ENCODE assay signal across 8 cellular contexts in the genomic region with DNA sequence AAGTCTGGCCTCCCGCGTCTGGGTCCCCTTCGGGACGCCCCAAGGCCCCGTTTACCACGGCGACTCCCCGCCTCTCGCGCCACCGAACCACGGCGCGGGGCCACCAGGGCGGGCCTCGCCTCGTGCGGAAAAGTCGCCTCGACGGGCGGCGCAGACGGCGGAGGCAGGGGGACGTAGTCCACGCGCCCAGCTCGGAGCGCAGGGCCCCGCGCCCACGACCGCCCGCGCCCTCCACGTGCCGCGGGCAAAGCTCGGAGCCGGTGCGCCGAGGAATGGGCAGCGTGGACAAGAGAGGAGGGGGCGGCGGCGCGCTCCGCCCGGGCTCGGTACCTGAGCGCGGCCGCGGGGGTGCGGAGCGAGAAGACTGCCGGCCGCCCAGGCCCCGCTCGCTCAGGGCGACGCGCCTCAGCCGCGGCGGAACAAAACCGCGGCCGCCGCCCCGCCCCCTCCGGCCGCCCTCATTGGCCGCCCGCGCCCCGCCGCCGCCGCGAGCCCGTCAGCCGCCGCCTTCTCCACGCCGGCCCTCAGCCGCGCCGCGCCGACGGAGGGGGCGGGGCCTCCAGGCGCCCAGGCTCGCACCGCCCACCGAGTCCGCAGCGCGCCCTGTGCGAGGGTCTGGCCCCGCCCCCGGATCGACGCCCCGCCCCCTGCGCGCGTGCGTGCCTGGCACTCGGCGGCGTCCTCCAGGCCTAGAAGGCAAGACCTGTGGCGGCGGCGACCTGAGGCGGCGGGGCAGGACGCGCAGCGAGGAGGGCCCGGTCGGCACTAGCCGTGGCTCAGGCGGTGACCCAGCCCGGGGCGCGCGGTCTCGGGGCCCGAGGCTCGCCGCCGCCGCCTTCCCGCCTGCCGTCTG. TPM values are rescaled to one million over a fixed set of nuclear protein-coding genes. Genes with fewer than 3 reads are reported as not detected.
A peak's percentile ranks its signal among the peaks of the same experiment; 100 is the strongest.
DNase-seq lines count a peak whose midpoint lies in the region; ATAC-seq, FAIRE-seq and TF ChIP-seq lines count a peak whose summit lies in the region.

A gene with protein sequence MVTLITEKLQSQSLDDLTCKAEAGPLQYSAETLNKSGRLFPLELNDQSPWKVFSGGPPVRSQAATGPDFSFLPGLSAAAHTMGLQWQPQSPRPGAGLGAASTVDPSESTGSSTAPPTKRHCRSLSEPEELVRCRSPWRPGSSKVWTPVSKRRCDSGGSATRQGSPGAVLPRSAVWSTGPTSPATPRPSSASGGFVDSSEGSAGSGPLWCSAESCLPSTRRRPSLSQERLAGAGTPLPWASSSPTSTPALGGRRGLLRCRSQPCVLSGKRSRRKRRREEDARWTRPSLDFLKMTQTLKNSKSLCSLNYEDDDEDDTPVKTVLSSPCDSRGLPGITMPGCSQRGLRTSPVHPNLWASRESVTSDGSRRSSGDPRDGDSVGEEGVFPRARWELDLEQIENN (minus strand): TSS at position 411 of the 853 bp plus-strand sequence. CDS start 15,572 bp downstream, outside the sequence.

- H3K36me3 ChIP-seq in CD4-positive, CD25-positive, alpha-beta regulatory T cell (ENCODE audit: control insufficient read depth, insufficient read depth, low read length): no peaks in the 10 kb centered on the region
- no peaks in the 10 kb centered on the region for H3K36me3 ChIP-seq in endothelial cell of umbilical vein (ENCODE audit: control insufficient read depth in 2 of 2, extremely low read depth in 1 of 2, insufficient read depth in 2 of 2, low read length in 2 of 2)

- ATAC-seq in CD4-positive, CD25-positive, alpha-beta regulatory T cell (ENCODE audit: low read depth in 2 of 2): peak; percentile 90 to 93
- peak; percentile 80 for ATAC-seq in GM19438 (IDR thresholded peaks at IDR 0.05; ENCODE audit: low read depth, unreplicated experiment)
- peak; percentile 73 for ATAC-seq in HG03565 (IDR thresholded peaks at IDR 0.05; ENCODE audit: unreplicated experiment)

- H3K9me3 ChIP-seq in CD4-positive, CD25-positive, alpha-beta regulatory T cell (ENCODE audit: control insufficient read depth in 2 of 2, low read length in 2 of 2): no peaks in the 10 kb centered on the region
- no peaks in the 10 kb centered on the region for H3K9me3 ChIP-seq in endothelial cell of umbilical vein (replicated peaks; ENCODE audit: control insufficient read depth, insufficient read depth, low read length)

- peak within 1 kb of the TSS; percentile 57 for H3K27ac ChIP-seq in CD4-positive, CD25-positive, alpha-beta regulatory T cell (ENCODE audit: insufficient read depth, low read length, poor library complexity, severe bottlenecking)
- no peak within 1 kb of the TSS for H3K27ac ChIP-seq in endothelial cell of umbilical vein (ENCODE audit: insufficient read depth, low read depth, low read length)

- dilution Hi-C loops in endothelial cell of umbilical vein (cut with MboI; ENCODE audit: extremely low pct_ligation_motif_present, low sequenced_read_pairs): no loop called here

- peak; percentile 79 for FAIRE-seq in endothelial cell of umbilical vein (lab: Jason Lieb, UNC)

- H3K4me1 ChIP-seq in CD4-positive, CD25-positive, alpha-beta regulatory T cell (ENCODE audit: control insufficient read depth, insufficient read depth, low read length, poor library complexity, severe bottlenecking): peaks cover 18% of the 10 kb centered on the region
- peaks cover 10% of the 10 kb centered on the region for H3K4me1 ChIP-seq in endothelial cell of umbilical vein (ENCODE audit: control insufficient read depth, extremely low read depth, insufficient read depth, low read length)

- peak within 1 kb of the TSS; percentile 81 for H3K4me2 ChIP-seq in endothelial cell of umbilical vein (ENCODE audit: insufficient read depth, low read length)

- H3K79me2 ChIP-seq in endothelial cell of umbilical vein (ENCODE audit: control insufficient read depth, insufficient read depth, low read length): no peaks in the 10 kb centered on the region

- peak within 1 kb of the TSS; percentile 90 for H2AFZ ChIP-seq in endothelial cell of umbilical vein (ENCODE audit: low read depth, low read length)

- H3K9ac ChIP-seq in endothelial cell of umbilical vein (replicated peaks; ENCODE audit: extremely low read depth, insufficient read depth, low read length): peak within 1 kb of the TSS; percentile 34

- peak within 1 kb of the TSS; percentile 63 to 95 (median 79) for H3K27ac Mint-ChIP-seq in CD4-positive, CD25-positive, alpha-beta regulatory T cell

- H4K20me1 ChIP-seq in endothelial cell of umbilical vein (replicated peaks; ENCODE audit: control insufficient read depth, extremely low read depth, insufficient read depth, low read length): no peaks in the 10 kb centered on the region

- peak; percentile 43 for TF ChIP-seq POLR2A in endothelial cell of umbilical vein (IDR thresholded peaks at IDR 0.05; ENCODE audit: low read depth, low read length)

- H3K9me3 Mint-ChIP-seq in CD4-positive, CD25-positive, alpha-beta regulatory T cell: no peaks in the 10 kb centered on the region

- CTCF ChIA-PET in endothelial cell of umbilical vein (lab: Charles Lee): interaction anchor here (1.5 to 2.1 kb wide), 2 partner anchors 9 to 42 kb away, joined by 3 to 14 read pairs; no protein-coding TSS in a partner anchor

- H3K36me3 Mint-ChIP-seq in CD4-positive, CD25-positive, alpha-beta regulatory T cell: no peaks in the 10 kb centered on the region

- no peak for TF ChIP-seq CTCF in endothelial cell of umbilical vein (IDR thresholded peaks at IDR 0.05; ENCODE audit: extremely low read depth in 1 of 2, insufficient read depth in 1 of 2, low read depth in 1 of 2, low read length in 2 of 2)

- peaks cover 6 to 17% (median 9%) of the 10 kb centered on the region in 4 donors for H3K4me1 Mint-ChIP-seq in CD4-positive, CD25-positive, alpha-beta regulatory T cell

- POLR2A ChIA-PET in endothelial cell of umbilical vein (lab: Charles Lee): no interaction called here

- peak; percentile 87 to 91 (median 88) for DNase-seq in CD4-positive, CD25-positive, alpha-beta regulatory T cell
- DNase-seq in NOMO-1 treated with dmso at 0.1 percent for 144 hours (lab: John Stamatoyannopoulos, UW; ENCODE audit: unreplicated experiment) (peak; percentile 78), activated T-cell treated with anti-CD3 and anti-CD28 coated beads for 1 hour (ENCODE audit: low read depth) (peak; percentile 91), endothelial cell of umbilical vein (ENCODE audit: low read depth, low spot score) (peak; percentile 84), middle frontal gyrus (ENCODE audit: extremely low spot score, low spot score) (peak; percentile 62)
- peak; percentile 90 to 92 for DNase-seq in stimulated activated CD8-positive, alpha-beta memory T cell treated with anti-CD3 and anti-CD28 coated beads, Interleukin-15, amount 100 ng/mL, for 48 hours (ENCODE audit: low read depth in 2 of 2)

- peak within 1 kb of the TSS; percentile 91 to 96 (median 92) for H3K4me3 Mint-ChIP-seq in CD4-positive, CD25-positive, alpha-beta regulatory T cell

- BruUV-seq in endothelial cell of umbilical vein (replicated peaks; lab: Mats Ljungman, UMichigan): no TSS peak

- intact Hi-C loops in endothelial cell of umbilical vein (cut with micrococcal nuclease): loop anchor here (2.0 kb wide), 1 partner anchor 29 kb away; a partner anchor contains a TSS

- no peaks in the 10 kb centered on the region for H3K9me1 ChIP-seq in endothelial cell of umbilical vein (replicated peaks; ENCODE audit: control insufficient read depth, extremely low read depth, insufficient read depth, low read length)

- H3K27me3 ChIP-seq in CD4-positive, CD25-positive, alpha-beta regulatory T cell (ENCODE audit: control insufficient read depth, insufficient read depth, low read length): no peaks in the 10 kb centered on the region
- H3K27me3 ChIP-seq in endothelial cell of umbilical vein (ENCODE audit: control insufficient read depth in 2 of 2, insufficient read depth in 2 of 2, low read length in 2 of 2): no peaks in the 10 kb centered on the region

- H3K4me3 ChIP-seq in CD4-positive, CD25-positive, alpha-beta regulatory T cell (ENCODE audit: low read depth, low read length): peak within 1 kb of the TSS; percentile 90
- peak within 1 kb of the TSS; percentile 19 to 49 (median 47) for H3K4me3 ChIP-seq in endothelial cell of umbilical vein (replicated peaks in 1 of 3; ENCODE audit: insufficient read depth in 1 of 3, low read depth in 1 of 3, low read length in 3 of 3)

- H3K27me3 Mint-ChIP-seq in CD4-positive, CD25-positive, alpha-beta regulatory T cell: no peaks in the 10 kb centered on the region

TF ChIP-seq in endothelial cell of umbilical vein, 7 proteins besides CTCF, POLR2A, EP300 and RAD21:
- TF ChIP-seq MYC (IDR thresholded peaks at IDR 0.05; ENCODE audit: low read depth, low read length) (no peak), POLR2AphosphoS5 (IDR thresholded peaks at IDR 0.05; ENCODE audit: insufficient read depth, low read depth, low read length) (peak; percentile 64), GATA2 (IDR thresholded peaks at IDR 0.05; ENCODE audit: insufficient read depth, insufficient read length, low read depth, low read length) (no peak)

RNA-seq across cellular contexts. Expression of the gene that starts here (rescaled TPM):
- total RNA-seq in CD4-positive, CD25-positive, alpha-beta regulatory T cell: 1.8 TPM
- 1 to 10 TPM in 3 of 4 donors, under 1 TPM in 1; 0.76 to 3.6 (median 1.8) TPM for polyA plus RNA-seq in CD4-positive, CD25-positive, alpha-beta regulatory T cell
- total RNA-seq in endothelial cell of umbilical vein: 1.3 and 1.7 TPM in 2 replicates
- 1.3 and 1.8 TPM in 2 replicates for polyA plus RNA-seq in endothelial cell of umbilical vein
- polyA plus RNA-seq in endothelial cell of umbilical vein (2011; cell fraction: cytosol; rRNA removed): 0.83 and 1.6 TPM in 2 replicates
- polyA plus RNA-seq in endothelial cell of umbilical vein (2011; cell fraction: nucleus; rRNA removed): 2.0 and 2.8 TPM in 2 replicates
- polyA plus RNA-seq in endothelial cell of umbilical vein (2012): 0.25 and 1.3 TPM in 2 replicates
- 0.45 and 0.75 TPM in 2 replicates for polyA minus RNA-seq in endothelial cell of umbilical vein
- polyA minus RNA-seq in endothelial cell of umbilical vein (2011; cell fraction: cytosol; rRNA and poly(A)+ RNA removed): 1.7 TPM
- polyA minus RNA-seq in endothelial cell of umbilical vein (2011; cell fraction: nucleus; rRNA and poly(A)+ RNA removed): 1.5 and 1.9 TPM in 2 replicates
